Comparison of ENCODE assay signal across 1 cellular context in the genomic region with DNA sequence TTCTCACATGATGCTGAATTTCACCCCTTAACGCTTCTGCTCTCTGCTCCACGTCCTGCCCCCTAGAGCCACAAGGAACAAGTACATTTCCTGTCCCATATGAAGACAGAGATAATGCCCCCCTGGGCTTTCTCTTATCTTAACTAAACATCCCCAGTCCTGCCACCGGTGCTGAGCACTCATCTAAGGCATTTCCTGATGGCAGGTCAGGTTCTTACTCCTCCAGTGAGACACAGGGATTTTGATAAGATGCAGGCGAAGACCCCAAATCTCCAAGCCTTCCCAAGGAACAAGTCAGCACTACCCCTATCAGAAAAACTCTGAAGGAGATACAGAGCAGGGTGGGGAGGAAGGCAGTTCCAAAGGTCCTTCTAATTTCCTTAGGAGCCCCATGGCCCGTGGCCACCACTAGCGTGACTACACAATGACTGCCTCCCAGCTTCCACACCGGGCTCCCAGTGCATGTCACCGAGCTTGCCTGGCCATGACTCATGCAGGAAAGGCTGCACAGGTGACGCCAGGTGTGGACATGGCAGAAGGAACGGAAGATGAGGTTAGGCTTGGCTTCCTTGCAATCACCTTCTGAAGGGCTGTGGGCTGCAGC.
TF ChIP-seq lines count a peak whose summit lies in the region.

No MANE protein-coding gene starts in this region.

TF ChIP-seq in K562, 482 proteins besides CTCF, POLR2A, EP300 and RAD21 (continued from another document and continues in another):
- TF ChIP-seq, protein P1, sequence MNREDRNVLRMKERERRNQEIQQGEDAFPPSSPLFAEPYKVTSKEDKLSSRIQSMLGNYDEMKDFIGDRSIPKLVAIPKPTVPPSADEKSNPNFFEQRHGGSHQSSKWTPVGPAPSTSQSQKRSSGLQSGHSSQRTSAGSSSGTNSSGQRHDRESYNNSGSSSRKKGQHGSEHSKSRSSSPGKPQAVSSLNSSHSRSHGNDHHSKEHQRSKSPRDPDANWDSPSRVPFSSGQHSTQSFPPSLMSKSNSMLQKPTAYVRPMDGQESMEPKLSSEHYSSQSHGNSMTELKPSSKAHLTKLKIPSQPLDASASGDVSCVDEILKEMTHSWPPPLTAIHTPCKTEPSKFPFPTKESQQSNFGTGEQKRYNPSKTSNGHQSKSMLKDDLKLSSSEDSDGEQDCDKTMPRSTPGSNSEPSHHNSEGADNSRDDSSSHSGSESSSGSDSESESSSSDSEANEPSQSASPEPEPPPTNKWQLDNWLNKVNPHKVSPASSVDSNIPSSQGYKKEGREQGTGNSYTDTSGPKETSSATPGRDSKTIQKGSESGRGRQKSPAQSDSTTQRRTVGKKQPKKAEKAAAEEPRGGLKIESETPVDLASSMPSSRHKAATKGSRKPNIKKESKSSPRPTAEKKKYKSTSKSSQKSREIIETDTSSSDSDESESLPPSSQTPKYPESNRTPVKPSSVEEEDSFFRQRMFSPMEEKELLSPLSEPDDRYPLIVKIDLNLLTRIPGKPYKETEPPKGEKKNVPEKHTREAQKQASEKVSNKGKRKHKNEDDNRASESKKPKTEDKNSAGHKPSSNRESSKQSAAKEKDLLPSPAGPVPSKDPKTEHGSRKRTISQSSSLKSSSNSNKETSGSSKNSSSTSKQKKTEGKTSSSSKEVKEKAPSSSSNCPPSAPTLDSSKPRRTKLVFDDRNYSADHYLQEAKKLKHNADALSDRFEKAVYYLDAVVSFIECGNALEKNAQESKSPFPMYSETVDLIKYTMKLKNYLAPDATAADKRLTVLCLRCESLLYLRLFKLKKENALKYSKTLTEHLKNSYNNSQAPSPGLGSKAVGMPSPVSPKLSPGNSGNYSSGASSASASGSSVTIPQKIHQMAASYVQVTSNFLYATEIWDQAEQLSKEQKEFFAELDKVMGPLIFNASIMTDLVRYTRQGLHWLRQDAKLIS (CRISPR knock-in tag; IDR thresholded peaks at IDR 0.05): no peak
- TF ChIP-seq PYGO2 (tag; IDR thresholded peaks at IDR 0.05) (no peak), RBM17 (IDR thresholded peaks at IDR 0.05; ENCODE audit: borderline replicate concordance, low read depth, low read length) (no peak), TARDBP (IDR thresholded peaks at IDR 0.05) (no peak), ZNF586 (CRISPR knock-in tag; conservative IDR thresholded peaks at IDR 0.05) (no peak), ZNF197 (CRISPR knock-in tag; IDR thresholded peaks at IDR 0.05; ENCODE audit: low read depth) (no peak), TAL1 (IDR thresholded peaks at IDR 0.05) (peak; percentile 90), NFXL1 (CRISPR knock-in tag; IDR thresholded peaks at IDR 0.05) (no peak), NBN (IDR thresholded peaks at IDR 0.05; ENCODE audit: low read depth) (peak; percentile 79), KLF13 (tag; IDR thresholded peaks at IDR 0.05; ENCODE audit: borderline replicate concordance, low read depth) (no peak), ELF4 (CRISPR knock-in tag; IDR thresholded peaks at IDR 0.05) (no peak), ZNF212 (CRISPR knock-in tag; IDR thresholded peaks at IDR 0.05) (no peak), HNRNPL (IDR thresholded peaks at IDR 0.05; ENCODE audit: low read depth, low read length) (no peak), RUNX1 (IDR thresholded peaks at IDR 0.05; ENCODE audit: low read depth) (no peak), ZFX (CRISPR knock-in tag; IDR thresholded peaks at IDR 0.05) (no peak), ZNF583 (CRISPR knock-in tag; IDR thresholded peaks at IDR 0.05) (no peak), CREM (IDR thresholded peaks at IDR 0.05; ENCODE audit: low read depth) (peak; percentile 55; the same call in 1 of the 2 replicates), HDAC2 (IDR thresholded peaks at IDR 0.05) (peak; percentile 89), ZNF175 (CRISPR knock-in tag; IDR thresholded peaks at IDR 0.05; ENCODE audit: low read depth) (no peak), KLF10 (CRISPR knock-in tag; IDR thresholded peaks at IDR 0.05) (no peak)
- TF ChIP-seq, protein P2, sequence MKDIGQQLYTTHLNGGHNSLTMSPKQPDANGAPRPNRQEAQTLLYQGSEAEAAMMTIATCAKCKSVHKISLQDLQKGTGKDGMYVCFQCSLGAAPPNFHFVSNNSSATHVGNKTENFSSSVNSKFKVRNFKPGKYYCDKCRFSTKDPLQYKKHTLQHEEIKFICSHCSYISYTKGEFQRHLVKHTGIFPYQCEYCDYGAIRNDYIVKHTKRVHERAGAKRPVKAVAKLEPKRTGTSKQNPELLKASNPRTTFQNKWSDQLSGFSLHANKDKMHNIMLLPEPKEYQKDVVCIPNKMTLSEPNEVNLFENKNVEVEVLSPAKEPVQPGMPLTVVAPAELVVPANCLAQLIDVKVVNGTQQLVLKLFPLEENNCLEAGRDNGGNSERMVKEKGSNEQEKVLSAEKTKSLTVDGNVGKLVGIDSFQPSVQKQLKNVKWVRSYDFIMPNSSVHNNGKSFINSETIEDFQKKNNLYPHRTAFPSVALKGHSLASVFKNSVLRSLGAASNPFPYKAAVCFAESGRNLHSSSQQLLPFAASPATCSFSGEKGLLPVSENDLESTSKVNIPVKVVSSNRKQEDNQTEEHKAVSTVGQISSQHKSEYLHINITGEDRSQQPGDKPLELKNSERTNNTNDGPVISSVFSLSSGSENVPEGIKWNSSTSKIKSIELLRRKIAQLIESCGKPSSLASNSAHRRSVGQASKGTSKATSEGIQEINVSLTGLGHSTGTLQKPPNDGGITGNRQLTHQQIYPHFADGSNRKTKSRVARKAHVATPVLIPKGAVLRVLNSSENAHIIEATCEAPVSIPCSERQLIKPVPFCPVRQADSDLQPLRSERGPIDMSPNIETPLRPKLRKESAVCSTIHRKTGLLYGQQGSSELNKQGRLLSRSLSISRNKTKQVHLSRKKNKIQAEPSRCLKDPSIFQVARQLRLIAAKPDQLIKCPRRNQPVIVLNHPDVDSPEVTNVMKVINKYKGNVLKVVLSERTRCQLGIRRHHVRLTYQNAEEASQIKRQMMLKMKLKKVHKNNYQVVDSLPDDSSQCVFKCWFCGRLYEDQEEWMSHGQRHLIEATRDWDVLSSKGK (CRISPR knock-in tag; IDR thresholded peaks at IDR 0.05): no peak
- TF ChIP-seq, protein P3, sequence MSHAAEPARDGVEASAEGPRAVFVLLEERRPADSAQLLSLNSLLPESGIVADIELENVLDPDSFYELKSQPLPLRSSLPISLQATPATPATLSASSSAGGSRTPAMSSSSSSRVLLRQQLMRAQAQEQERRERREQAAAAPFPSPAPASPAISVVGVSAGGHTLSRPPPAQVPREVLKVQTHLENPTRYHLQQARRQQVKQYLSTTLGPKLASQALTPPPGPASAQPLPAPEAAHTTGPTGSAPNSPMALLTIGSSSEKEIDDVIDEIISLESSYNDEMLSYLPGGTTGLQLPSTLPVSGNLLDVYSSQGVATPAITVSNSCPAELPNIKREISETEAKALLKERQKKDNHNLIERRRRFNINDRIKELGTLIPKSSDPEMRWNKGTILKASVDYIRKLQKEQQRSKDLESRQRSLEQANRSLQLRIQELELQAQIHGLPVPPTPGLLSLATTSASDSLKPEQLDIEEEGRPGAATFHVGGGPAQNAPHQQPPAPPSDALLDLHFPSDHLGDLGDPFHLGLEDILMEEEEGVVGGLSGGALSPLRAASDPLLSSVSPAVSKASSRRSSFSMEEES (CRISPR knock-in tag; IDR thresholded peaks at IDR 0.05): no peak
- TF ChIP-seq, protein P4, sequence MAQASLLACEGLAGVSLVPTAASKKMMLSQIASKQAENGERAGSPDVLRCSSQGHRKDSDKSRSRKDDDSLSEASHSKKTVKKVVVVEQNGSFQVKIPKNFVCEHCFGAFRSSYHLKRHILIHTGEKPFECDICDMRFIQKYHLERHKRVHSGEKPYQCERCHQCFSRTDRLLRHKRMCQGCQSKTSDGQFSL (CRISPR knock-in tag; IDR thresholded peaks at IDR 0.05): no peak
- TF ChIP-seq, protein P4 (tag; IDR thresholded peaks at IDR 0.05): no peak
- TF ChIP-seq, protein P5, sequence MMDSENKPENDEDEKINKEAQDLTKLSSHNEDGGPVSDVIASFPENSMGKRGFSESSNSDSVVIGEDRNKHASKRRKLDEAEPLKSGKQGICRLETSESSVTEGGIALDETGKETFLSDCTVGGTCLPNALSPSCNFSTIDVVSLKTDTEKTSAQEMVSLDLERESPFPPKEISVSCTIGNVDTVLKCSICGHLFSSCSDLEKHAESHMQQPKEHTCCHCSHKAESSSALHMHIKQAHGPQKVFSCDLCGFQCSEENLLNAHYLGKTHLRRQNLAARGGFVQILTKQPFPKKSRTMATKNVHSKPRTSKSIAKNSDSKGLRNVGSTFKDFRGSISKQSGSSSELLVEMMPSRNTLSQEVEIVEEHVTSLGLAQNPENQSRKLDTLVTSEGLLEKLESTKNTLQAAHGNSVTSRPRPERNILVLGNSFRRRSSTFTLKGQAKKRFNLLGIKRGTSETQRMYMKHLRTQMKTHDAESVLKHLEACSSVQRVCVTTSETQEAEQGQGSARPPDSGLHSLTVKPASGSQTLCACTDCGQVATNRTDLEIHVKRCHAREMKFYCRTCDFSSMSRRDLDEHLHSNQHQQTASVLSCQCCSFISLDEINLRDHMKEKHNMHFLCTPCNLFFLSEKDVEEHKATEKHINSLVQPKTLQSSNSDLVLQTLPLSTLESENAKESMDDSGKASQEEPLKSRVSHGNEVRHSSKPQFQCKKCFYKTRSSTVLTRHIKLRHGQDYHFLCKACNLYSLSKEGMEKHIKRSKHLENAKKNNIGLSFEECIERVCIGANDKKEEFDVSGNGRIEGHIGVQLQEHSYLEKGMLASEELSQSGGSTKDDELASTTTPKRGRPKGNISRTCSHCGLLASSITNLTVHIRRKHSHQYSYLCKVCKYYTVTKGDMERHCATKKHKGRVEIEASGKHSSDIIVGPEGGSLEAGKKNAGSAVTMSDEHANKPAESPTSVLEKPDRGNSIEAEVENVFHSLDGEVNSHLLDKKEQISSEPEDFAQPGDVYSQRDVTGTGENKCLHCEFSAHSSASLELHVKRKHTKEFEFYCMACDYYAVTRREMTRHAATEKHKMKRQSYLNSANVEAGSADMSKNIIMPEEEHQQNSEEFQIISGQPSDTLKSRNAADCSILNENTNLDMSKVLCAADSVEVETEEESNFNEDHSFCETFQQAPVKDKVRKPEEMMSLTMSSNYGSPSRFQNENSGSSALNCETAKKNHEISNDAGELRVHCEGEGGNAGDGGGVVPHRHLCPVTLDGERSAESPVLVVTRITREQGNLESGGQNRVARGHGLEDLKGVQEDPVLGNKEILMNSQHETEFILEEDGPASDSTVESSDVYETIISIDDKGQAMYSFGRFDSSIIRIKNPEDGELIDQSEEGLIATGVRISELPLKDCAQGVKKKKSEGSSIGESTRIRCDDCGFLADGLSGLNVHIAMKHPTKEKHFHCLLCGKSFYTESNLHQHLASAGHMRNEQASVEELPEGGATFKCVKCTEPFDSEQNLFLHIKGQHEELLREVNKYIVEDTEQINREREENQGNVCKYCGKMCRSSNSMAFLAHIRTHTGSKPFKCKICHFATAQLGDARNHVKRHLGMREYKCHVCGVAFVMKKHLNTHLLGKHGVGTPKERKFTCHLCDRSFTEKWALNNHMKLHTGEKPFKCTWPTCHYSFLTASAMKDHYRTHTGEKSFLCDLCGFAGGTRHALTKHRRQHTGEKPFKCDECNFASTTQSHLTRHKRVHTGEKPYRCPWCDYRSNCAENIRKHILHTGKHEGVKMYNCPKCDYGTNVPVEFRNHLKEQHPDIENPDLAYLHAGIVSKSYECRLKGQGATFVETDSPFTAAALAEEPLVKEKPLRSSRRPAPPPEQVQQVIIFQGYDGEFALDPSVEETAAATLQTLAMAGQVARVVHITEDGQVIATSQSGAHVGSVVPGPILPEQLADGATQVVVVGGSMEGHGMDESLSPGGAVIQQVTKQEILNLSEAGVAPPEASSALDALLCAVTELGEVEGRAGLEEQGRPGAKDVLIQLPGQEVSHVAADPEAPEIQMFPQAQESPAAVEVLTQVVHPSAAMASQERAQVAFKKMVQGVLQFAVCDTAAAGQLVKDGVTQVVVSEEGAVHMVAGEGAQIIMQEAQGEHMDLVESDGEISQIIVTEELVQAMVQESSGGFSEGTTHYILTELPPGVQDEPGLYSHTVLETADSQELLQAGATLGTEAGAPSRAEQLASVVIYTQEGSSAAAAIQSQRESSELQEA (IDR thresholded peaks at IDR 0.05; ENCODE audit: low read depth): no peak
- TF ChIP-seq, protein P6, sequence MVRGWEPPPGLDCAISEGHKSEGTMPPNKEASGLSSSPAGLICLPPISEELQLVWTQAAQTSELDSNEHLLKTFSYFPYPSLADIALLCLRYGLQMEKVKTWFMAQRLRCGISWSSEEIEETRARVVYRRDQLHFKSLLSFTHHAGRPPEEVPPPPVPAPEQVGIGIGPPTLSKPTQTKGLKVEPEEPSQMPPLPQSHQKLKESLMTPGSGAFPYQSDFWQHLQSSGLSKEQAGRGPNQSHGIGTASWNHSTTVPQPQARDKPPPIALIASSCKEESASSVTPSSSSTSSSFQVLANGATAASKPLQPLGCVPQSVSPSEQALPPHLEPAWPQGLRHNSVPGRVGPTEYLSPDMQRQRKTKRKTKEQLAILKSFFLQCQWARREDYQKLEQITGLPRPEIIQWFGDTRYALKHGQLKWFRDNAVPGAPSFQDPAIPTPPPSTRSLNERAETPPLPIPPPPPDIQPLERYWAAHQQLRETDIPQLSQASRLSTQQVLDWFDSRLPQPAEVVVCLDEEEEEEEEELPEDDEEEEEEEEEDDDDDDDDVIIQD (CRISPR knock-in tag; IDR thresholded peaks at IDR 0.05): no peak
- TF ChIP-seq, protein P7, sequence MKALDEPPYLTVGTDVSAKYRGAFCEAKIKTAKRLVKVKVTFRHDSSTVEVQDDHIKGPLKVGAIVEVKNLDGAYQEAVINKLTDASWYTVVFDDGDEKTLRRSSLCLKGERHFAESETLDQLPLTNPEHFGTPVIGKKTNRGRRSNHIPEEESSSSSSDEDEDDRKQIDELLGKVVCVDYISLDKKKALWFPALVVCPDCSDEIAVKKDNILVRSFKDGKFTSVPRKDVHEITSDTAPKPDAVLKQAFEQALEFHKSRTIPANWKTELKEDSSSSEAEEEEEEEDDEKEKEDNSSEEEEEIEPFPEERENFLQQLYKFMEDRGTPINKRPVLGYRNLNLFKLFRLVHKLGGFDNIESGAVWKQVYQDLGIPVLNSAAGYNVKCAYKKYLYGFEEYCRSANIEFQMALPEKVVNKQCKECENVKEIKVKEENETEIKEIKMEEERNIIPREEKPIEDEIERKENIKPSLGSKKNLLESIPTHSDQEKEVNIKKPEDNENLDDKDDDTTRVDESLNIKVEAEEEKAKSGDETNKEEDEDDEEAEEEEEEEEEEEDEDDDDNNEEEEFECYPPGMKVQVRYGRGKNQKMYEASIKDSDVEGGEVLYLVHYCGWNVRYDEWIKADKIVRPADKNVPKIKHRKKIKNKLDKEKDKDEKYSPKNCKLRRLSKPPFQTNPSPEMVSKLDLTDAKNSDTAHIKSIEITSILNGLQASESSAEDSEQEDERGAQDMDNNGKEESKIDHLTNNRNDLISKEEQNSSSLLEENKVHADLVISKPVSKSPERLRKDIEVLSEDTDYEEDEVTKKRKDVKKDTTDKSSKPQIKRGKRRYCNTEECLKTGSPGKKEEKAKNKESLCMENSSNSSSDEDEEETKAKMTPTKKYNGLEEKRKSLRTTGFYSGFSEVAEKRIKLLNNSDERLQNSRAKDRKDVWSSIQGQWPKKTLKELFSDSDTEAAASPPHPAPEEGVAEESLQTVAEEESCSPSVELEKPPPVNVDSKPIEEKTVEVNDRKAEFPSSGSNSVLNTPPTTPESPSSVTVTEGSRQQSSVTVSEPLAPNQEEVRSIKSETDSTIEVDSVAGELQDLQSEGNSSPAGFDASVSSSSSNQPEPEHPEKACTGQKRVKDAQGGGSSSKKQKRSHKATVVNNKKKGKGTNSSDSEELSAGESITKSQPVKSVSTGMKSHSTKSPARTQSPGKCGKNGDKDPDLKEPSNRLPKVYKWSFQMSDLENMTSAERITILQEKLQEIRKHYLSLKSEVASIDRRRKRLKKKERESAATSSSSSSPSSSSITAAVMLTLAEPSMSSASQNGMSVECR (CRISPR knock-in tag; IDR thresholded peaks at IDR 0.05): no peak
